ENCODE assay signal across 8 cellular contexts in genomic region chr1:92484171-92484471, GRCh38. TPM values are rescaled to one million over a fixed set of nuclear protein-coding genes. Genes with fewer than 3 reads are reported as not detected.
DNase-seq lines count a peak whose midpoint lies in the region; ATAC-seq and TF ChIP-seq lines count a peak whose summit lies in the region.

No MANE protein-coding gene starts in this region.

- no peak for TF ChIP-seq POLR2A in esophagus muscularis mucosa (IDR thresholded peaks at IDR 0.05; ENCODE audit: low read depth)

- H2BK5ac ChIP-seq in trophoblast cell (ENCODE audit: low read depth, low read length, poor library complexity): no peak overlapping the region

- no peak overlapping the region for H3K27ac ChIP-seq in OCI-LY7 (ENCODE audit: low read depth, low read length, poor library complexity, severe bottlenecking)
- H3K27ac ChIP-seq in esophagus muscularis mucosa (replicated peaks in 1 of 4): no peak overlapping the region
- no peak overlapping the region for H3K27ac ChIP-seq in trophoblast cell (ENCODE audit: low read depth, low read length)

- CTCF ChIA-PET in OCI-LY7 (lab: Charles Lee; ENCODE audit: unreplicated experiment): no interaction called here

- no peak overlapping the region for H4K91ac ChIP-seq in trophoblast cell (ENCODE audit: low read depth, low read length)

- no peak overlapping the region for H2BK12ac ChIP-seq in trophoblast cell (ENCODE audit: low read length)

- H3K14ac ChIP-seq in trophoblast cell (ENCODE audit: low read length): no peak overlapping the region

- H3K27me3 ChIP-seq in esophagus muscularis mucosa: peaks cover 20 to 95% (median 69%) of the 10 kb centered on the region in 4 donors
- H3K27me3 ChIP-seq in trophoblast cell (ENCODE audit: insufficient read depth, low read length): peaks cover 81% of the 10 kb centered on the region

- H3K4me3 ChIP-seq in GM08714 (ENCODE audit: low read length): peak overlapping the region; percentile 74; the same call in 1 of the 2 replicates
- H3K4me3 ChIP-seq in OCI-LY7 (ENCODE audit: low read depth, low read length, poor library complexity, severe bottlenecking): peak overlapping the region; percentile 65
- H3K4me3 ChIP-seq in esophagus muscularis mucosa: peak overlapping the region; percentile 48 to 57 (median 54)
- H3K4me3 ChIP-seq in trophoblast cell (ENCODE audit: low read depth, low read length): no peak overlapping the region

- H3K36me3 ChIP-seq in OCI-LY7 (ENCODE audit: insufficient read depth, low read length) (no peaks in the 10 kb centered on the region), esophagus muscularis mucosa (no peaks in the 10 kb centered on the region), trophoblast cell (ENCODE audit: control insufficient read depth in 1 of 2, insufficient read depth in 2 of 2, low read length in 2 of 2) (no peaks in the 10 kb centered on the region)

- WGBS in esophagus muscularis mucosa: 2% methylated on average over 15 of the region's 15 CpGs
- WGBS in trophoblast cell (ENCODE audit: extremely low coverage, insufficient coverage, insufficient read length): no CpG with 5 or more reads among the region's 15 CpGs

- H4K20me1 ChIP-seq in OCI-LY7 (ENCODE audit: insufficient read depth, low read length): no peaks in the 10 kb centered on the region

- POLR2A ChIA-PET in OCI-LY7 (lab: Charles Lee): interaction anchor here (0.7 kb wide), 1 partner anchor 702 kb away, joined by 3 read pairs; no protein-coding TSS in a partner anchor

- H2AFZ ChIP-seq in OCI-LY7 (ENCODE audit: low read length) (no peak overlapping the region), trophoblast cell (ENCODE audit: insufficient read depth, low read length, poor library complexity) (no peak overlapping the region)

- H3K9me3 ChIP-seq in OCI-LY7 (ENCODE audit: low read length) (no peaks in the 10 kb centered on the region), esophagus muscularis mucosa (no peaks in the 10 kb centered on the region), trophoblast cell (ENCODE audit: insufficient read depth, low read depth, low read length) (peaks cover 7% of the 10 kb centered on the region)

- no peak overlapping the region for H3K4ac ChIP-seq in trophoblast cell (ENCODE audit: low read depth, low read length)

- no TSS peak for BruUV-seq in OCI-LY7 (replicated peaks; lab: Mats Ljungman, UMichigan)

- DNase-seq in OCI-LY7 (ENCODE audit: low spot score) (no peak), esophagus muscularis mucosa (ENCODE audit: extremely low spot score) (no peak), trophoblast cell (no peak), NCI-H526 treated with DMSO at 0.1 percent for 48 hours (lab: John Stamatoyannopoulos, UW) (no peak)

- H3K18ac ChIP-seq in trophoblast cell (ENCODE audit: low read length): no peak overlapping the region

- TF ChIP-seq CTCF in OCI-LY7 (conservative IDR thresholded peaks at IDR 0.05; ENCODE audit: low read length) (no peak), esophagus muscularis mucosa (IDR thresholded peaks at IDR 0.05) (no peak)

- no peak overlapping the region for H3K23ac ChIP-seq in trophoblast cell (ENCODE audit: low read length)

- H2BK120ac ChIP-seq in trophoblast cell (ENCODE audit: insufficient read depth, low read length, poor library complexity): no peak overlapping the region

- TF ChIP-seq EP300 in esophagus muscularis mucosa (IDR thresholded peaks at IDR 0.05): no peak

- no peaks in the 10 kb centered on the region for H3K79me2 ChIP-seq in OCI-LY7 (ENCODE audit: insufficient read depth, low read depth, low read length)
- no peaks in the 10 kb centered on the region for H3K79me2 ChIP-seq in trophoblast cell (ENCODE audit: control insufficient read depth, insufficient read depth, low read length, poor library complexity)

- H4K8ac ChIP-seq in trophoblast cell (ENCODE audit: low read depth, low read length): no peak overlapping the region

- intact Hi-C loops in OCI-LY7 (cut with micrococcal nuclease; ENCODE audit: unreplicated experiment) (no loop called here), esophagus muscularis mucosa (cut with DNase I) (no loop called here)

- H3K4me1 ChIP-seq in OCI-LY7 (ENCODE audit: insufficient read depth, low read length, poor library complexity, severe bottlenecking) (peaks cover 24% of the 10 kb centered on the region), esophagus muscularis mucosa (peaks cover 50 to 70% (median 69%) of the 10 kb centered on the region in 4 donors), trophoblast cell (ENCODE audit: control insufficient read depth in 1 of 2, insufficient read depth in 2 of 2, low read length in 2 of 2) (peaks cover 42 to 56% of the 10 kb centered on the region in 2 experiments)

- H3K79me1 ChIP-seq in trophoblast cell (ENCODE audit: low read length): no peaks in the 10 kb centered on the region

- H3K9ac ChIP-seq in trophoblast cell (ENCODE audit: low read length): no peak overlapping the region

- H3K4me2 ChIP-seq in OCI-LY7 (ENCODE audit: low read length): peak overlapping the region; percentile 98
- H3K4me2 ChIP-seq in trophoblast cell (ENCODE audit: low read length): peak overlapping the region; percentile 88

- ATAC-seq in HG03521 (IDR thresholded peaks at IDR 0.05; ENCODE audit: unreplicated experiment) (no peak), HG03108 (IDR thresholded peaks at IDR 0.05; ENCODE audit: unreplicated experiment) (no peak), GM21447 (IDR thresholded peaks at IDR 0.05; ENCODE audit: unreplicated experiment) (no peak)

- H2AK5ac ChIP-seq in trophoblast cell (ENCODE audit: low read length): no peak overlapping the region

- H4K12ac ChIP-seq in trophoblast cell (ENCODE audit: low read depth, low read length): no peak overlapping the region

- no peaks in the 10 kb centered on the region for H3K9me2 ChIP-seq in OCI-LY7 (ENCODE audit: insufficient read depth, low read length)

RNA-seq across cellular contexts. Expression of gene GFI1, which starts 2.6 kb away (rescaled TPM):
- total RNA-seq in OCI-LY7 (2014; rRNA removed; shearing (Covaris generic)): 0.44 and 0.50 TPM in 2 replicates
- total RNA-seq in OCI-LY7 (2022) (0.30 and 1.1 TPM in 2 replicates), esophagus muscularis mucosa (1 to 10 TPM in 1 of 4 donors, under 1 TPM in 3; 0.32 to 3.3 (median 0.81) TPM)
- 0.17 and 0.25 TPM in 2 replicates for polyA plus RNA-seq in trophoblast cell (2013)
